12 cellular contexts compared by ENCODE assay signal in genomic region chr22:42743501-42743991, GRCh38. TPM values are rescaled to one million over a fixed set of nuclear protein-coding genes. Genes with fewer than 3 reads are reported as not detected.
DNase-seq lines count a peak whose midpoint lies in the region; ATAC-seq, FAIRE-seq and TF ChIP-seq lines count a peak whose summit lies in the region.
"Had no signal": no experiment of that assay in that cellular context is flagged by ENCODE, and none has a peak within 500 bp of the region (broad histone marks: within the 10 kb centered on the region; RNA-seq: fewer than 3 reads in every experiment).

No MANE protein-coding gene starts in this region.

- H3K27me3 Mint-ChIP-seq in nephron progenitor cell (ENCODE audit: low read depth, poor library complexity), result peaks cover 6% of the 10 kb centered on the region
- H3K27me3 Mint-ChIP-seq in activated CD8-positive, alpha-beta T cell treated with anti-CD3 and anti-CD28 coated beads for 36 hours, result peaks cover 2% of the 10 kb centered on the region

- no peaks in the 10 kb centered on the region for H3K36me3 Mint-ChIP-seq in nephron progenitor cell (ENCODE audit: low read depth)
- no peaks in the 10 kb centered on the region for H3K36me3 Mint-ChIP-seq in activated CD8-positive, alpha-beta T cell treated with anti-CD3 and anti-CD28 coated beads for 36 hours (ENCODE audit: low read depth)

- 66% methylated on average over 9 of the region's 9 CpGs for WGBS in A549 (ENCODE audit: missing lambda C conversion rate)

- no peak for TF ChIP-seq POLR2A in A549 (IDR thresholded peaks at IDR 0.05; ENCODE audit: low read length)

- peaks cover 24% of the 10 kb centered on the region; the same call in 2 of the 3 replicates for H3K4me1 ChIP-seq in A549

- ATAC-seq in A549 (peak in 1 of 2 experiments; percentile 49; a peak in 3 of 6 replicates), GM18498 (IDR thresholded peaks at IDR 0.05; ENCODE audit: unreplicated experiment) (no peak)
- ATAC-seq in activated CD8-positive, alpha-beta T cell treated with anti-CD3 and anti-CD28 coated beads for 36 hours, result no peak

- peak overlapping the region; percentile 85 for H3K27ac Mint-ChIP-seq in nephron progenitor cell
- H3K27ac Mint-ChIP-seq in activated CD8-positive, alpha-beta T cell treated with anti-CD3 and anti-CD28 coated beads for 36 hours, result no peak overlapping the region
- H3K27ac Mint-ChIP-seq: stimulated activated naive CD8-positive, alpha-beta T cell treated with anti-CD3 and anti-CD28 coated beads, Interleukin-15, Interleukin-2, amounts not matched to agents 100 ng/mL and 50 ng/mL, for 24 hours had no signal

- no peak overlapping the region for H3K4me3 Mint-ChIP-seq in nephron progenitor cell
- no peak overlapping the region for H3K4me3 Mint-ChIP-seq in activated CD8-positive, alpha-beta T cell treated with anti-CD3 and anti-CD28 coated beads for 36 hours
- H3K4me3 Mint-ChIP-seq: central memory CD8-positive, alpha-beta T cell; stimulated activated naive CD8-positive, alpha-beta T cell treated with anti-CD3 and anti-CD28 coated beads, Interleukin-15, Interleukin-2, amounts not matched to agents 100 ng/mL and 50 ng/mL, for 24 hours had no signal

- no peak for TF ChIP-seq EP300 in A549 (IDR thresholded peaks at IDR 0.05)

- intact Hi-C loops in activated CD8-positive, alpha-beta T cell treated with anti-CD3 and anti-CD28 coated beads for 36 hours (cut with micrococcal nuclease), result no loop called here

- peaks cover 17% of the 10 kb centered on the region for H3K4me1 Mint-ChIP-seq in nephron progenitor cell
- H3K4me1 Mint-ChIP-seq in activated CD8-positive, alpha-beta T cell treated with anti-CD3 and anti-CD28 coated beads for 36 hours (ENCODE audit: low read depth), result no peaks in the 10 kb centered on the region
- H3K4me1 Mint-ChIP-seq: central memory CD8-positive, alpha-beta T cell had no signal

- no peak overlapping the region for H3K4me2 ChIP-seq in A549

- no peaks in the 10 kb centered on the region for H3K9me3 Mint-ChIP-seq in nephron progenitor cell
- H3K9me3 Mint-ChIP-seq in activated CD8-positive, alpha-beta T cell treated with anti-CD3 and anti-CD28 coated beads for 36 hours, result no peaks in the 10 kb centered on the region
- H3K9me3 Mint-ChIP-seq: central memory CD8-positive, alpha-beta T cell; stimulated activated naive CD8-positive, alpha-beta T cell treated with anti-CD3 and anti-CD28 coated beads, Interleukin-15, Interleukin-2, amounts not matched to agents 100 ng/mL and 50 ng/mL, for 24 hours had no signal

- POLR2A ChIA-PET in A549 (lab: Yijun Ruan, JAX), result no interaction called here
- POLR2A ChIA-PET in activated CD8-positive, alpha-beta T cell treated with anti-CD3 and anti-CD28 coated beads for 36 hours (lab: Charles Lee), result no interaction called here

- FAIRE-seq in A549 (lab: Jason Lieb, UNC), result no peak

- TF ChIP-seq CTCF in A549 (IDR thresholded peaks at IDR 0.05) (no peak), nephron progenitor cell (IDR thresholded peaks at IDR 0.05) (no peak)
- TF ChIP-seq CTCF in activated CD8-positive, alpha-beta T cell treated with anti-CD3 and anti-CD28 coated beads for 36 hours (IDR thresholded peaks at IDR 0.05), result no peak

- no peak for DNase-seq in A549 (ENCODE audit: low read depth in 1 of 2, low spot score in 1 of 2)
- peak; percentile 94 for DNase-seq in NCI-H69 (lab: John Stamatoyannopoulos, UW)
- DNase-seq in fibroblast of peridontal ligament (ENCODE audit: extremely low read depth), result peak; percentile 93
- DNase-seq in nephron progenitor cell, result no peak
- DNase-seq in activated CD8-positive, alpha-beta T cell treated with anti-CD3 and anti-CD28 coated beads for 36 hours, result no peak
- no peak for DNase-seq in globus pallidus (ENCODE audit: low spot score)
- DNase-seq in NCI-H2196 treated with DMSO at 0.1 percent for 48 hours (lab: John Stamatoyannopoulos, UW; ENCODE audit: unreplicated experiment), result no peak
- DNase-seq: activated CD4-positive, alpha-beta T cell treated with anti-CD3 and anti-CD28 coated beads for 48 hours; NCI-H526 had no signal

- H3K9me3 ChIP-seq in A549, result no peaks in the 10 kb centered on the region

- no peak for TF ChIP-seq RAD21 in A549 (conservative IDR thresholded peaks at IDR 0.05 in 1 of 2, IDR thresholded peaks at IDR 0.05 in 1 of 2)

- H3K4me3 ChIP-seq in A549, result no peak overlapping the region

- CTCF ChIA-PET in A549 (lab: Yijun Ruan, JAX), result interaction anchor here (0.7 to 0.8 kb wide), 2 partner anchors 73 to 121 kb away, joined by 3 read pairs; no protein-coding TSS in a partner anchor
- CTCF ChIA-PET in activated CD8-positive, alpha-beta T cell treated with anti-CD3 and anti-CD28 coated beads for 36 hours (lab: Charles Lee), result no interaction called here

- peak overlapping the region; percentile 46 to 80; a peak in 4 of 6 replicates for H3K27ac ChIP-seq in A549

TF ChIP-seq in A549, 52 proteins besides CTCF, POLR2A, EP300 and RAD21:
- no peak for TF ChIP-seq RCOR1 (IDR thresholded peaks at IDR 0.05; ENCODE audit: low read depth, low read length)
- TF ChIP-seq HES2 (IDR thresholded peaks at IDR 0.05), result no peak

RNA-seq across cellular contexts. Expression of gene A4GALT, which starts 22.9 kb away (rescaled TPM):
- polyA plus RNA-seq in A549 (2011; rRNA removed) (5.0 and 5.1 TPM in 2 replicates), A549 (2017; fragmentation: RNase III; extraction: RNeasy Plus Mini Kit Qiagen cat#74134 plus additional on column Dnase treatment) (6.0 to 9.2 TPM (median 7.8 TPM) in 3 replicates)
- polyA plus RNA-seq in A549 (2012; cell fraction: cytosol; rRNA removed), result 9.1 and 14.2 TPM in 2 replicates
- polyA plus RNA-seq in A549 (2012; cell fraction: nucleus; rRNA removed), result 12.3 and 13.3 TPM in 2 replicates
- polyA minus RNA-seq in A549 (2011; rRNA and poly(A)+ RNA removed), result 6.2 and 6.8 TPM in 2 replicates
- under 1 TPM; 0.20 to 0.38 TPM for total RNA-seq in activated CD8-positive, alpha-beta T cell treated with anti-CD3 and anti-CD28 coated beads for 36 hours

Comparison
In these comparisons a context has a peak if more than half of its experiments do, and no peak if none do; other contexts are left out.
1. DNase-seq: peak in NCI-H69 (single experiment) and fibroblast of peridontal ligament (single experiment); none in A549 (0 of 2), nephron progenitor cell (single experiment), activated CD8-positive, alpha-beta T cell treated with anti-CD3 and anti-CD28 coated beads for 36 hours (single experiment), globus pallidus (single experiment) and NCI-H2196 treated with DMSO at 0.1 percent for 48 hours (single experiment).